Comparison of ENCODE assay signal across 1 cellular context in genomic region chr12:91920276-91920675, GRCh38.
TF ChIP-seq lines count a peak whose summit lies in the region.

No MANE protein-coding gene starts in this region.

TF ChIP-seq in K562, 482 proteins besides CTCF, POLR2A, EP300 and RAD21 (continued from another document):
- TF ChIP-seq TRIM25 (IDR thresholded peaks at IDR 0.05; ENCODE audit: borderline replicate concordance) (no peak), ETS1 (conservative IDR thresholded peaks at IDR 0.05; ENCODE audit: control insufficient read depth, low read depth, low read length) (no peak), PBX2 (CRISPR knock-in tag; IDR thresholded peaks at IDR 0.05; ENCODE audit: low read depth) (no peak), PBX2 (tag; conservative IDR thresholded peaks at IDR 0.05; ENCODE audit: low read depth) (peak; percentile 96), STAT6 (CRISPR knock-in tag; IDR thresholded peaks at IDR 0.05) (no peak), PTTG1 (tag; IDR thresholded peaks at IDR 0.05; ENCODE audit: low read depth) (no peak), DPF2 (IDR thresholded peaks at IDR 0.05) (no peak; the same call in 1 of the 2 replicates), ATF7 (IDR thresholded peaks at IDR 0.05) (0 out of 2 replicates have a peak, but pooled peaks have one; percentile 40), PHB2 (IDR thresholded peaks at IDR 0.05; ENCODE audit: low read depth) (no peak), UBTF (IDR thresholded peaks at IDR 0.05; ENCODE audit: borderline replicate concordance in 1 of 2, low read depth in 2 of 2, low read length in 2 of 2) (no peak), RCOR1 (IDR thresholded peaks at IDR 0.05; ENCODE audit: borderline replicate concordance in 1 of 2, low read depth in 2 of 2, low read length in 2 of 2) (peak in 1 of 2 experiments; percentile 34; a peak in 1 of 4 replicates), ZNF584 (CRISPR knock-in tag; IDR thresholded peaks at IDR 0.05; ENCODE audit: low read depth) (no peak), FOXJ2 (tag; IDR thresholded peaks at IDR 0.05) (no peak; the same call in 1 of the 2 replicates), SAP30 (IDR thresholded peaks at IDR 0.05; ENCODE audit: borderline replicate concordance, insufficient read depth, low read depth, low read length, poor library complexity, severe bottlenecking) (no peak), ETS2 (tag; IDR thresholded peaks at IDR 0.05; ENCODE audit: borderline replicate concordance, poor library complexity, severe bottlenecking) (no peak), SOX6 (IDR thresholded peaks at IDR 0.05) (peak; percentile 75), HNRNPK (IDR thresholded peaks at IDR 0.05; ENCODE audit: low read depth, low read length, poor library complexity, severe bottlenecking) (no peak), TAL1 (IDR thresholded peaks at IDR 0.05) (no peak), ZEB2 (IDR thresholded peaks at IDR 0.05) (no peak)
